8 cellular contexts compared by ENCODE assay signal in the genomic region with DNA sequence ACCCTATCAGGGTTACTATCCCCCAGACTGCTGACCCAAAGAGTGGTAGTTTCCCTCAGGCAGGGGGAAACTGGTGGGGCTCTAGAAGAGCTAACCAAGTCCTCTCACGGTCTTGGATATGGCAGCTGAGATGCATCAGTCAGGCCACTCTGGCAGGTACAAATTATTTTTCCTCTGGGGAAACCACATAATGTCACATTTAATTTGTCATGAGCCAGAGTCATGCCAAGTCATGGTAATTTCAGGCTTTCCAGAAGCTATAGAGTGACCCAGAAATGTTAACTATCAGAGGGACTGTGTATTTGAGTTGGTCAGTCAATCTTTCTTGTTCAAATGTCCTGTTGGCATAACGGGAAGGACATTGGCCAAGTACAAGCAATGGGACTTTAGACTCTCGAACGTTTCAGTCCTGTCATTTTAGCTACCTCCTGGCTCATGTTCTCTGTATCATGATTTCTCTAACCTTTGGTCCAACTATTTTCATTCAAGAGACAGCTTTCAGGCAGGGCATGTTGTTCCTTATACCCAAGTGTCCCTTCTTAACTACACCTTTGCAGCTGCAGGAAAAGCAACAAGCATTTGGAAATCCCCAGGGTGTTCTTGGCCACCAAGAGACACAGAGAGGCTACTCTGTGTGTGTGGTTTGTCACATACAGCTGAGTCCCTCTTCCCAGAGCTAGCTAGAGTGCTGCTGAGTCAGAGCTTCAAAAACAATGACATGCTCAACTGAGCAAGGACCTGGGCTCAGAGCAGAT.
DNase-seq lines count a peak whose midpoint lies in the region; ATAC-seq and TF ChIP-seq lines count a peak whose summit lies in the region.

No MANE protein-coding gene starts in this region.

- no peak overlapping the region for H3K9ac ChIP-seq in HUES48 (ENCODE audit: low read depth, low read length)

- H3K9me3 ChIP-seq in HUES48 (ENCODE audit: control insufficient read depth, insufficient read depth, low read length), result no peaks in the 10 kb centered on the region
- no peaks in the 10 kb centered on the region for H3K9me3 ChIP-seq in ovary

- H3K4me1 Mint-ChIP-seq in immature natural killer cell, result peaks cover 56 to 66% of the 10 kb centered on the region in 2 donors

- peaks cover 0 to 1% (median 0%) of the 10 kb centered on the region in 3 donors for H3K27me3 Mint-ChIP-seq in immature natural killer cell (ENCODE audit: low read depth in 3 of 3)

- TF ChIP-seq CTCF in GM13977 (IDR thresholded peaks at IDR 0.05; ENCODE audit: extremely low read depth, insufficient read depth, missing control alignments) (no peak), ovary (IDR thresholded peaks at IDR 0.05) (no peak)

- intact Hi-C loops in ovary (cut with DNase I), result loop anchor here in 1 of 4 donors (10.0 kb wide), 1 partner anchor 160 kb away; no protein-coding TSS in a partner anchor

- ATAC-seq in GM21526 (IDR thresholded peaks at IDR 0.05; ENCODE audit: low FRiP score, unreplicated experiment), result peak; percentile 67

- H3K4me3 ChIP-seq in HUES48 (ENCODE audit: low read depth, low read length) (no peak overlapping the region), ovary (no peak overlapping the region)

- H3K27me3 ChIP-seq in HUES48 (ENCODE audit: control insufficient read depth, insufficient read depth, low read length), result no peaks in the 10 kb centered on the region
- no peaks in the 10 kb centered on the region for H3K27me3 ChIP-seq in ovary

- peak overlapping the region; percentile 31 to 76 (median 61) for H3K4me3 Mint-ChIP-seq in immature natural killer cell

- H3K27ac ChIP-seq in HUES48 (ENCODE audit: low read depth, low read length) (peak overlapping the region; percentile 69), ovary (no peak overlapping the region)

- WGBS in ovary, 3 donors, result 86 to 92% (median 89%) methylated on average over 4 of the region's 4 CpGs

- in situ Hi-C loops in GM13977 (cut with MboI; ENCODE audit: low pct_unique_long_range_greater_than_20kb, low sequenced_read_pairs, unreplicated experiment), result no loop called here

- no peak for TF ChIP-seq EP300 in ovary (IDR thresholded peaks at IDR 0.05)

- H3K36me3 Mint-ChIP-seq in immature natural killer cell, result peaks cover 9 to 17% (median 11%) of the 10 kb centered on the region in 3 donors

- peak overlapping the region; percentile 74 to 83 (median 80) for H3K27ac Mint-ChIP-seq in immature natural killer cell

- no peaks in the 10 kb centered on the region for H3K9me3 Mint-ChIP-seq in immature natural killer cell

- TF ChIP-seq POLR2A in ovary (IDR thresholded peaks at IDR 0.05), result no peak

- DNase-seq in GM13977 (ENCODE audit: low spot score), result peak; percentile 51
- DNase-seq in immature natural killer cell, result peak in 2 of 3 donors; percentile 26 to 33
- DNase-seq in NCI-H1694 treated with DMSO at 0.1 percent for 48 hours (lab: John Stamatoyannopoulos, UW), result no peak
- no peak for DNase-seq in ovary
- no peak for DNase-seq in NCI-H2196 treated with DMSO at 0.1 percent for 48 hours (lab: John Stamatoyannopoulos, UW; ENCODE audit: unreplicated experiment)
- DNase-seq in HuH-7 (ENCODE audit: low spot score), result no peak

- H3K4me1 ChIP-seq in HUES48 (ENCODE audit: control insufficient read depth, insufficient read depth, low read length) (no peaks in the 10 kb centered on the region), ovary (ENCODE audit: insufficient read depth) (no peaks in the 10 kb centered on the region)

- H3K36me3 ChIP-seq in HUES48 (ENCODE audit: control insufficient read depth, insufficient read depth, low read length) (peaks cover 53% of the 10 kb centered on the region), ovary (no peaks in the 10 kb centered on the region)

Comparison
In these comparisons a context has a peak if more than half of its experiments do, and no peak if none do; other contexts are left out.
1. DNase-seq: peak in GM13977 (single experiment) and immature natural killer cell (2 of 3); none in NCI-H1694 treated with DMSO at 0.1 percent for 48 hours (single experiment), ovary (0 of 5), NCI-H2196 treated with DMSO at 0.1 percent for 48 hours (single experiment) and HuH-7 (single experiment).